In the genomic region with DNA sequence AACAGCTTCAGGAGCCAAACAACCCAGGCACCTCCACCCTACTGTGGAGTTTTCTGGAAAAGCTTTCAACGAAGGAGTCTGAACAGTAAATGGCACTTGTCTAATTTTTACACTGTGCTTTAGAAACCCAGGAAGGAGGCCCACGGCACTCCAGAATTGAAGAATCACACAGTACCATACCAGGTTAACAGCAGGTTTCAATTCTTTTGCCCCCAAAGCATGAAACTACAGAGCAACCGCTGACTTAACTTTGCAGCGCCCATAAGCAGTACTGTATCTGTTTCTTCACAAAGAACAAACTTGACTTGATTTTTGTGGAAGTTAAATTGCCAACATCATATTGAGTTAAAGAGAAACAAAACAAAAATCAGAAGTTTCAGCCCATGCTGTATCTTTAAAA, we compare ENCODE assay signal across 10 cellular contexts.
DNase-seq lines count a peak whose midpoint lies in the region; ATAC-seq and TF ChIP-seq lines count a peak whose summit lies in the region.
"Had no signal": no experiment of that assay in that cellular context is flagged by ENCODE, and none has a peak within 500 bp of the region (broad histone marks: within the 10 kb centered on the region; RNA-seq: fewer than 3 reads in every experiment).

No MANE protein-coding gene starts in this region.

- 0 out of 2 replicates have a peak overlapping the region, but pooled peaks have one; percentile 9 for H3K9ac ChIP-seq in HUES64 (ENCODE audit: low read depth, low read length)
- H3K9ac ChIP-seq: parathyroid adenoma had no signal

- peaks cover 9% of the 10 kb centered on the region for H3K36me3 Mint-ChIP-seq in activated CD4-positive, alpha-beta memory T cell treated with anti-CD3 and anti-CD28 coated beads for 36 hours

- 87% methylated on average over 4 of the region's 4 CpGs for WGBS in HUES64
- WGBS in right cardiac atrium: 34% methylated on average over 4 of the region's 4 CpGs
- WGBS in spleen, 5 donors: 53 to 64% (median 54%) methylated on average over 4 of the region's 4 CpGs

- H3K27me3 ChIP-seq in HUES64 (ENCODE audit: insufficient read depth, low read length) (no peaks in the 10 kb centered on the region), right cardiac atrium (ENCODE audit: control insufficient read depth, insufficient read depth) (no peaks in the 10 kb centered on the region), spleen (replicated peaks in 1 of 7) (no peaks in the 10 kb centered on the region)

- H3K9me3 ChIP-seq in HUES64 (ENCODE audit: insufficient read depth, low read depth, low read length): no peaks in the 10 kb centered on the region
- no peaks in the 10 kb centered on the region for H3K9me3 ChIP-seq in right cardiac atrium (ENCODE audit: control insufficient read depth, low read length)
- H3K9me3 ChIP-seq in spleen: no peaks in the 10 kb centered on the region

- no peaks in the 10 kb centered on the region for H3K27me3 Mint-ChIP-seq in activated CD4-positive, alpha-beta memory T cell treated with anti-CD3 and anti-CD28 coated beads for 36 hours

- intact Hi-C loops in activated CD4-positive, alpha-beta memory T cell treated with anti-CD3 and anti-CD28 coated beads for 36 hours (cut with micrococcal nuclease): loop anchor here (1.0 to 5.0 kb wide), 10 partner anchors 26 to 385 kb away; no protein-coding TSS in a partner anchor
- intact Hi-C loops in right cardiac atrium (cut with DNase I) (loop anchor here in 2 of 4 donors (2.0 to 10.0 kb wide), 2 partner anchors 62 to 178 kb away; no protein-coding TSS in a partner anchor), spleen (cut with DNase I; ENCODE audit: low total_unique reads) (loop anchor here (10.0 kb wide), 1 partner anchor 52 kb away; no protein-coding TSS in a partner anchor)

- no peak for TF ChIP-seq POLR2A in spleen (IDR thresholded peaks at IDR 0.05)

- H3K36me3 ChIP-seq in HUES64 (ENCODE audit: insufficient read depth, low read length) (no peaks in the 10 kb centered on the region), spleen (peaks cover 0 to 8% (median 0%) of the 10 kb centered on the region in 6 donors)

- TF ChIP-seq CTCF in spleen (IDR thresholded peaks at IDR 0.05 in 8 of 11, conservative IDR thresholded peaks at IDR 0.05 in 3 of 11) (no peak), GM10266 (IDR thresholded peaks at IDR 0.05; ENCODE audit: control insufficient read depth, insufficient read depth, low read depth, missing control alignments) (no peak)

- H3K4me3 Mint-ChIP-seq in activated CD4-positive, alpha-beta memory T cell treated with anti-CD3 and anti-CD28 coated beads for 36 hours: peak overlapping the region; percentile 93

- no peak for ATAC-seq in right cardiac atrium

- POLR2A ChIA-PET in activated CD4-positive, alpha-beta memory T cell treated with anti-CD3 and anti-CD28 coated beads for 36 hours (lab: Charles Lee): interaction anchor here (1.0 to 1.4 kb wide), 5 partner anchors 42 to 177 kb away, joined by 3 to 5 read pairs (median 3); no protein-coding TSS in a partner anchor

- peak overlapping the region; percentile 94 for H3K27ac Mint-ChIP-seq in activated CD4-positive, alpha-beta memory T cell treated with anti-CD3 and anti-CD28 coated beads for 36 hours

- H3K4me1 ChIP-seq in HUES64 (ENCODE audit: insufficient read depth, low read length) (peaks cover 52% of the 10 kb centered on the region), right cardiac atrium (ENCODE audit: control insufficient read depth, insufficient read depth, low read length) (peaks cover 6% of the 10 kb centered on the region), spleen (peaks cover 25 to 94% (median 68%) of the 10 kb centered on the region in 6 donors)
- H3K4me1 ChIP-seq: parathyroid adenoma had no signal

- H3K9me3 Mint-ChIP-seq in activated CD4-positive, alpha-beta memory T cell treated with anti-CD3 and anti-CD28 coated beads for 36 hours: no peaks in the 10 kb centered on the region

- H3K27ac ChIP-seq in HUES64 (ENCODE audit: low read depth, low read length) (no peak overlapping the region; the same call in 1 of the 2 replicates), right cardiac atrium (ENCODE audit: low read length) (peak overlapping the region; percentile 95), spleen (peak overlapping the region in 7 of 8 donors; percentile 28 to 95 (median 91))
- H3K27ac ChIP-seq: parathyroid adenoma, RWPE1 had no signal

- H3K4me3 ChIP-seq in HUES64 (ENCODE audit: low read length) (no peak overlapping the region), right cardiac atrium (ENCODE audit: low read length) (no peak overlapping the region), spleen (peak overlapping the region in 4 of 8 donors; percentile 47 to 72 (median 51))

- DNase-seq in activated CD4-positive, alpha-beta memory T cell treated with anti-CD3 and anti-CD28 coated beads for 36 hours: no peak
- DNase-seq in right cardiac atrium: no peak
- DNase-seq in spleen: no peak
- DNase-seq in NCI-H1930 (lab: John Stamatoyannopoulos, UW): no peak
- no peak for DNase-seq in GM10266 (ENCODE audit: extremely low spot score)
- DNase-seq in nucleus accumbens (lab: John Stamatoyannopoulos, UW): no peak
- DNase-seq: NCI-H1092 had no signal

- CTCF ChIA-PET in activated CD4-positive, alpha-beta memory T cell treated with anti-CD3 and anti-CD28 coated beads for 36 hours (lab: Charles Lee): interaction anchor here (1.0 kb wide), 1 partner anchor 10 kb away, joined by 3 read pairs; no protein-coding TSS in a partner anchor

- H3K4me1 Mint-ChIP-seq in activated CD4-positive, alpha-beta memory T cell treated with anti-CD3 and anti-CD28 coated beads for 36 hours (ENCODE audit: low read depth): peaks cover 67% of the 10 kb centered on the region
